In the genomic region with DNA sequence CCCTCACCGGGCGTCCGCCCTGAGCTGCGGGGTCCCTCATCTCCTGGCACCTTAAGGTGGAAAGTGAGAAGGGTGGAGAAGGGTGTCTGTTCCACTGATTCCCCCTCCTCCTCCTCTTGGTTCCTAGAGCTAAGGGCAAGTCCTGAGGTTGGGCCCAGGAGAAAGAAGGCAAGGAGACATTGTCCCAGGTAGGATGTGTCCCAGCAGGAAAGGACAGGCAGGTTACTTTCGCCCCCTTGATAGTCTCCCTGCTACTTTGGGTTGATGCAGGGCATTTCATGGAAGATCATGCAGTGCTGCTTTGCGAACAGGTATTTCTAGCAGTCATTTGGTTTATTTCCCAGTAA, we compare ENCODE assay signal across 9 cellular contexts. TPM values are rescaled to one million over a fixed set of nuclear protein-coding genes. Genes with fewer than 3 reads are reported as not detected.
DNase-seq lines count a peak whose midpoint lies in the region; ATAC-seq and TF ChIP-seq lines count a peak whose summit lies in the region.
"Had no signal": no experiment of that assay in that cellular context is flagged by ENCODE, and none has a peak within 500 bp of the region (broad histone marks: within the 10 kb centered on the region; RNA-seq: fewer than 3 reads in every experiment).

No MANE protein-coding gene starts in this region.

- WGBS in endodermal cell (ENCODE audit: insufficient coverage in 1 of 2, insufficient read length in 1 of 2), 2 experiments, result 5% methylated on average over 6 of the region's 6 CpGs; no CpG with 5 or more reads in 1 of the 2 experiments

- POLR2A ChIA-PET in A673 (lab: Charles Lee; ENCODE audit: low non-redundant PET), result interaction anchor here (0.6 to 1.0 kb wide), 2 partner anchors 58 to 1614 kb away, joined by 3 to 5 read pairs; a partner anchor contains a TSS
- POLR2A ChIA-PET in naive thymus-derived CD8-positive, alpha-beta T cell (lab: Charles Lee), result no interaction called here

- no peaks in the 10 kb centered on the region for H3K9me3 Mint-ChIP-seq in endodermal cell
- H3K9me3 Mint-ChIP-seq in naive thymus-derived CD8-positive, alpha-beta T cell, result peaks cover 0 to 1% (median 0%) of the 10 kb centered on the region in 9 donors

- H3K9me3 ChIP-seq in A673 (ENCODE audit: low read depth, low read length, poor library complexity, severe bottlenecking) (no peaks in the 10 kb centered on the region), endodermal cell (ENCODE audit: control insufficient read depth, low read length) (no peaks in the 10 kb centered on the region), muscle layer of colon (ENCODE audit: low read length) (no peaks in the 10 kb centered on the region)

- H3K27ac Mint-ChIP-seq in endodermal cell, result no peak overlapping the region
- H3K27ac Mint-ChIP-seq in naive thymus-derived CD8-positive, alpha-beta T cell, result no peak overlapping the region
- H3K27ac Mint-ChIP-seq: naive B cell had no signal

- H3K27me3 ChIP-seq in A673 (replicated peaks; ENCODE audit: insufficient read depth, low read depth, low read length, poor library complexity) (no peaks in the 10 kb centered on the region), endodermal cell (ENCODE audit: control insufficient read depth, insufficient read depth, low read length, poor library complexity, severe bottlenecking) (peaks cover 19% of the 10 kb centered on the region), muscle layer of colon (ENCODE audit: control insufficient read depth in 1 of 2, insufficient read depth in 2 of 2, low read length in 2 of 2) (no peaks in the 10 kb centered on the region)

- DNase-seq in A673 (ENCODE audit: low spot score), result no peak
- peak; percentile 30 for DNase-seq in HuH-7 (ENCODE audit: low spot score)
- DNase-seq in endodermal cell, result no peak
- no peak for DNase-seq in mucosa of gallbladder (ENCODE audit: low spot score)
- no peak for DNase-seq in OCI-M2 (lab: John Stamatoyannopoulos, UW; ENCODE audit: unreplicated experiment)
- no peak for DNase-seq in naive thymus-derived CD8-positive, alpha-beta T cell

- H3K4me1 ChIP-seq in A673 (ENCODE audit: insufficient read depth, low read length, poor library complexity, severe bottlenecking) (peaks cover 38% of the 10 kb centered on the region), endodermal cell (ENCODE audit: control insufficient read depth, insufficient read depth, low read length) (no peaks in the 10 kb centered on the region), muscle layer of colon (ENCODE audit: insufficient read depth, low read length) (peaks cover 7% of the 10 kb centered on the region)

- CTCF ChIA-PET in A673 (lab: Charles Lee), result no interaction called here

- intact Hi-C loops in A673 (cut with micrococcal nuclease; ENCODE audit: unreplicated experiment), result loop anchor here (5.0 kb wide), 3 partner anchors 50 to 215 kb away; a partner anchor contains a TSS

- peak overlapping the region; percentile 88 for H3K4me3 ChIP-seq in A673 (ENCODE audit: low read depth, low read length, poor library complexity, severe bottlenecking)
- peak overlapping the region; percentile 88 for H3K4me3 ChIP-seq in endodermal cell (ENCODE audit: low read length)
- peak overlapping the region; percentile 63 to 88 for H3K4me3 ChIP-seq in muscle layer of colon (ENCODE audit: low read depth in 1 of 2, low read length in 2 of 2)

- peaks cover 18% of the 10 kb centered on the region for H3K4me1 Mint-ChIP-seq in endodermal cell
- peaks cover 2 to 9% (median 7%) of the 10 kb centered on the region in 4 donors for H3K4me1 Mint-ChIP-seq in naive thymus-derived CD8-positive, alpha-beta T cell

- peaks cover 16% of the 10 kb centered on the region for H3K36me3 ChIP-seq in A673 (ENCODE audit: insufficient read depth, low read length, poor library complexity, severe bottlenecking)
- H3K36me3 ChIP-seq in endodermal cell (ENCODE audit: control insufficient read depth, insufficient read depth, low read length), result no peaks in the 10 kb centered on the region
- no peaks in the 10 kb centered on the region for H3K36me3 ChIP-seq in muscle layer of colon (ENCODE audit: insufficient read depth, low read length)

- peak overlapping the region; percentile 24 for H3K9ac ChIP-seq in endodermal cell (ENCODE audit: extremely low read depth, low read length, poor library complexity, severe bottlenecking)
- H3K9ac ChIP-seq in muscle layer of colon (ENCODE audit: low read length), result peak overlapping the region; percentile 87

- no peak overlapping the region for H3K4me3 Mint-ChIP-seq in endodermal cell
- H3K4me3 Mint-ChIP-seq in naive thymus-derived CD8-positive, alpha-beta T cell, result peak overlapping the region in 2 of 10 donors; percentile 31 to 38

- H3K36me3 Mint-ChIP-seq in endodermal cell (ENCODE audit: low read depth), result no peaks in the 10 kb centered on the region
- no peaks in the 10 kb centered on the region for H3K36me3 Mint-ChIP-seq in naive thymus-derived CD8-positive, alpha-beta T cell
- H3K36me3 Mint-ChIP-seq: naive B cell had no signal

- BruUV-seq in A673 (replicated peaks; lab: Mats Ljungman, UMichigan), result no TSS peak

- TF ChIP-seq CTCF in A673 (conservative IDR thresholded peaks at IDR 0.05; ENCODE audit: low read depth, low read length) (no peak), endodermal cell (conservative IDR thresholded peaks at IDR 0.05) (no peak)

- no peak for ATAC-seq in GM18520 (IDR thresholded peaks at IDR 0.05; ENCODE audit: unreplicated experiment)
- ATAC-seq in naive thymus-derived CD8-positive, alpha-beta T cell, result no peak

- peaks cover 20% of the 10 kb centered on the region for H3K27me3 Mint-ChIP-seq in endodermal cell (ENCODE audit: insufficient read depth)
- peaks cover 5 to 25% (median 16%) of the 10 kb centered on the region in 5 donors for H3K27me3 Mint-ChIP-seq in naive thymus-derived CD8-positive, alpha-beta T cell

- H3K27ac ChIP-seq in A673 (ENCODE audit: low read depth, low read length, poor library complexity, severe bottlenecking) (peak overlapping the region; percentile 98), endodermal cell (ENCODE audit: low read depth, low read length) (no peak overlapping the region), muscle layer of colon (ENCODE audit: low read depth, low read length) (peak overlapping the region; percentile 79)

RNA-seq across cellular contexts. Expression of a gene that starts 0.6 kb away (rescaled TPM):
- total RNA-seq in A673 (2021) (114 and 134 TPM in 2 replicates), endodermal cell (10 to 100 TPM in 1 of 2 donors, 1 to 10 TPM in 1; 4.0 to 11.0 TPM), mucosa of gallbladder (29.9 TPM)
- polyA plus RNA-seq in endodermal cell (2013, experiment 1 of 2), result 3.0 TPM
- polyA plus RNA-seq in endodermal cell (2013, experiment 2 of 2), result 1.8 TPM
- total RNA-seq in naive thymus-derived CD8-positive, alpha-beta T cell, result not detected
- not detected for polyA plus RNA-seq in naive thymus-derived CD8-positive, alpha-beta T cell

RNA-seq across cellular contexts. Expression of a gene that starts 32.9 kb away (rescaled TPM):
- total RNA-seq in A673 (2021) (2.4 and 4.3 TPM in 2 replicates), endodermal cell (1 to 10 TPM; 4.9 to 6.6 TPM), mucosa of gallbladder (11.6 TPM)
- 4.1 TPM for polyA plus RNA-seq in endodermal cell (2013, experiment 1 of 2)
- 3.3 TPM for polyA plus RNA-seq in endodermal cell (2013, experiment 2 of 2)
- under 1 TPM; 0.39 to 0.77 TPM for total RNA-seq in naive thymus-derived CD8-positive, alpha-beta T cell
- polyA plus RNA-seq in naive thymus-derived CD8-positive, alpha-beta T cell, result not detected

RNA-seq across cellular contexts. Expression of a gene that starts 57.9 kb away (rescaled TPM):
- total RNA-seq in A673 (2021) (188 and 213 TPM in 2 replicates), endodermal cell (1 to 10 TPM in 1 of 2 donors, under 1 TPM in 1; 0.66 to 3.8 TPM), mucosa of gallbladder (13.1 TPM)
- 3.7 TPM for polyA plus RNA-seq in endodermal cell (2013, experiment 1 of 2)
- polyA plus RNA-seq in endodermal cell (2013, experiment 2 of 2), result 2.5 TPM
- total RNA-seq in naive thymus-derived CD8-positive, alpha-beta T cell, result not detected
- polyA plus RNA-seq in naive thymus-derived CD8-positive, alpha-beta T cell, result under 1 TPM in 1 of 3 donors, not detected in 2; 0.28 TPM

Comparison
In these comparisons a context has a peak if more than half of its experiments do, and no peak if none do; other contexts are left out.
1. RNA of a gene that starts 0.6 kb away (total RNA-seq): 114 to 134 TPM in A673, 29.9 TPM in mucosa of gallbladder (single experiment) and 4.0 to 11.0 TPM in endodermal cell; not detected in naive thymus-derived CD8-positive, alpha-beta T cell; every median in the first group is over 4 times any median in the second.
2. RNA of a gene that starts 57.9 kb away (total RNA-seq): 188 to 213 TPM in A673; 13.1 TPM in mucosa of gallbladder (single experiment), 0.66 to 3.8 TPM in endodermal cell and not detected in naive thymus-derived CD8-positive, alpha-beta T cell; every median in the first group is over 10 times any median in the second.
3. Peak in every context shown above with its lines, with median percentiles within 50 percentile points of each other: H3K4me3 ChIP-seq.